ENCODE assay signal across 30 cellular contexts in genomic region chr12:110966081-110966760, GRCh38. TPM values are rescaled to one million over a fixed set of nuclear protein-coding genes. Genes with fewer than 3 reads are reported as not detected.
A peak's percentile ranks its signal among the peaks of the same experiment; 100 is the strongest.
DNase-seq lines count a peak whose midpoint lies in the region; ATAC-seq, FAIRE-seq and TF ChIP-seq lines count a peak whose summit lies in the region.
"Had no signal": no experiment of that assay in that cellular context is flagged by ENCODE, and none has a peak within 500 bp of the region (broad histone marks: within the 10 kb centered on the region; RNA-seq: fewer than 3 reads in every experiment).

No MANE protein-coding gene starts in this region.

- H3K4me1 ChIP-seq in HepG2 (ENCODE audit: insufficient read depth, low read length): no peaks in the 10 kb centered on the region
- H3K4me1 ChIP-seq: tibial nerve had no signal

- in situ Hi-C loops in HepG2 (cut with HindIII; ENCODE audit: extremely low pct_ligation_motif_present, low pct_unique_long_range_greater_than_20kb): no loop called here

- WGBS in HepG2 (ENCODE audit: low lambda C conversion rate): 59% methylated on average over 22 of the region's 23 CpGs

- TF ChIP-seq CTCF in brain (conservative IDR thresholded peaks at IDR 0.05) (no peak), HepG2 (CRISPR knock-in tag; IDR thresholded peaks at IDR 0.05) (no peak), GM10266 (IDR thresholded peaks at IDR 0.05; ENCODE audit: control insufficient read depth, insufficient read depth, low read depth, missing control alignments) (no peak)

- no peaks in the 10 kb centered on the region for H3K36me3 ChIP-seq in HepG2 (replicated peaks in 1 of 2; ENCODE audit: control insufficient read depth in 1 of 2, insufficient read depth in 2 of 2, low read length in 2 of 2)
- H3K36me3 ChIP-seq: brain microvascular endothelial cell, left ventricle myocardium inferior, MG63, tibial nerve had no signal

- no peaks in the 10 kb centered on the region for H3K79me2 ChIP-seq in HepG2 (ENCODE audit: insufficient read depth, low read length)

- no peak for TF ChIP-seq EP300 in HepG2 (IDR thresholded peaks at IDR 0.05; ENCODE audit: low read depth in 2 of 2, low read length in 2 of 2)
- no peak for TF ChIP-seq EP300 in HepG2 (CRISPR knock-in tag; IDR thresholded peaks at IDR 0.05; ENCODE audit: borderline replicate concordance)

- H3K4me2 ChIP-seq in HepG2 (ENCODE audit: low read depth, low read length): no peak overlapping the region

- no peaks in the 10 kb centered on the region for H3K36me3 Mint-ChIP-seq in brain

- ATAC-seq in HepG2: no peak
- ATAC-seq: Panc1 had no signal

- no peak for TF ChIP-seq RAD21 in HepG2 (CRISPR knock-in tag; IDR thresholded peaks at IDR 0.05)

- DNase-seq in LHCN-M2 (ENCODE audit: low read depth): peak; percentile 2
- DNase-seq in islet precursor cell: peak; percentile 47
- no peak for DNase-seq in HepG2 (ENCODE audit: low spot score)
- DNase-seq in GM12891 (ENCODE audit: insufficient read length, low spot score): no peak
- no peak for DNase-seq in GM10266 (ENCODE audit: extremely low spot score)
- DNase-seq in iPS-NIHi7 (ENCODE audit: extremely low spot score): no peak
- DNase-seq: activated CD4-positive, alpha-beta memory T cell treated with anti-CD3 and anti-CD28 coated beads, Interleukin-2, amount 10 ng/mL, durations not matched to agents 7 days and 5 days; activated naive CD4-positive, alpha-beta T cell treated with anti-CD3 and anti-CD28 coated beads for 36 hours; amniotic stem cell; brain microvascular endothelial cell; DMS79 treated with DMSO at 0.1 percent for 48 hours; GF-D8; GOT3; HFFc6; KG1; left ventricle myocardium inferior; MG63; NCI-H1105 treated with DMSO at 0.1 percent for 48 hours; NCI-H2029; Right ventricle myocardium superior; stimulated activated CD4-positive, alpha-beta T cell treated with anti-CD3 and anti-CD28 coated beads, Interleukin-4, amount 100 ng/mL, for 4 hours had no signal

- H3K4me3 Mint-ChIP-seq in brain: peak overlapping the region in 2 of 5 experiments; percentile 14 to 72
- H3K4me3 Mint-ChIP-seq: activated CD4-positive, alpha-beta memory T cell treated with anti-CD3 and anti-CD28 coated beads, Interleukin-2, amount 10 ng/mL, durations not matched to agents 7 days and 5 days; activated naive CD4-positive, alpha-beta T cell treated with anti-CD3 and anti-CD28 coated beads for 36 hours; HFFc6 had no signal

- H3K4me1 Mint-ChIP-seq in brain: peaks cover 19% of the 10 kb centered on the region
- H3K4me1 Mint-ChIP-seq: activated CD4-positive, alpha-beta memory T cell treated with anti-CD3 and anti-CD28 coated beads, Interleukin-2, amount 10 ng/mL, durations not matched to agents 7 days and 5 days had no signal

- peaks cover 3 to 28% of the 10 kb centered on the region in 2 experiments; a peak in 4 of 5 replicates for H3K27me3 ChIP-seq in HepG2 (ENCODE audit: control insufficient read depth in 1 of 2, insufficient read depth in 2 of 2, low read length in 2 of 2)
- H3K27me3 ChIP-seq: brain microvascular endothelial cell, tibial nerve had no signal

- H3K9me3 ChIP-seq in HepG2 (ENCODE audit: low read length): no peaks in the 10 kb centered on the region
- H3K9me3 ChIP-seq: MG63 had no signal

- TF ChIP-seq POLR2A in HepG2 (IDR thresholded peaks at IDR 0.05; ENCODE audit: insufficient read depth in 1 of 2, low read depth in 2 of 2, low read length in 2 of 2) (no peak), GM12891 (IDR thresholded peaks at IDR 0.05; ENCODE audit: low read depth, low read length) (no peak)

- no peak for FAIRE-seq in HepG2 (lab: Jason Lieb, UNC)
- no peak for FAIRE-seq in GM12891 (lab: Jason Lieb, UNC)
- FAIRE-seq: endothelial cell of umbilical vein, islet of Langerhans had no signal

- peak overlapping the region; percentile 62 to 95 (median 91) for H3K27ac Mint-ChIP-seq in brain
- H3K27ac Mint-ChIP-seq: activated CD4-positive, alpha-beta memory T cell treated with anti-CD3 and anti-CD28 coated beads, Interleukin-2, amount 10 ng/mL, durations not matched to agents 7 days and 5 days; activated naive CD4-positive, alpha-beta T cell treated with anti-CD3 and anti-CD28 coated beads for 36 hours; HFFc6 had no signal

- H3K4me3 ChIP-seq in HepG2 (replicated peaks in 1 of 3; ENCODE audit: insufficient read depth in 1 of 3, low read depth in 2 of 3, low read length in 3 of 3): no peak overlapping the region
- H3K4me3 ChIP-seq: left ventricle myocardium inferior, MG63, tibial nerve had no signal

- no peaks in the 10 kb centered on the region for H4K20me1 ChIP-seq in HepG2 (ENCODE audit: insufficient read depth, low read length)

- no peak overlapping the region for H3K9ac ChIP-seq in HepG2 (ENCODE audit: insufficient read depth, low read depth, low read length)

- BruUV-seq in HepG2 (replicated peaks; lab: Mats Ljungman, UMichigan): no TSS peak

- peaks cover 8% of the 10 kb centered on the region for H3K27me3 Mint-ChIP-seq in brain

- no peak overlapping the region for H3K27ac ChIP-seq in HepG2 (ENCODE audit: extremely low read length, insufficient read depth, low read length)
- H3K27ac ChIP-seq: brain microvascular endothelial cell, HL-60, left ventricle myocardium inferior, tibial nerve had no signal

- peaks cover 2 to 11% (median 3%) of the 10 kb centered on the region in 5 experiments for H3K9me3 Mint-ChIP-seq in brain
- H3K9me3 Mint-ChIP-seq: activated CD4-positive, alpha-beta memory T cell treated with anti-CD3 and anti-CD28 coated beads, Interleukin-2, amount 10 ng/mL, durations not matched to agents 7 days and 5 days; activated naive CD4-positive, alpha-beta T cell treated with anti-CD3 and anti-CD28 coated beads for 36 hours had no signal

- CTCF ChIA-PET in HepG2 (lab: Yijun Ruan, JAX; ENCODE audit: low intra/inter-chr PET ratio, low total read pairs): no interaction called here

- POLR2A ChIA-PET in HepG2 (lab: Yijun Ruan, JAX): no interaction called here

- no peak overlapping the region for H2AFZ ChIP-seq in HepG2 (ENCODE audit: low read length)

- intact Hi-C loops in HepG2 (cut with micrococcal nuclease; ENCODE audit: unreplicated experiment): no loop called here

TF ChIP-seq in HepG2, 621 proteins besides CTCF, POLR2A, EP300 and RAD21 (continues in another document):
- TF ChIP-seq EZH2 (conservative IDR thresholded peaks at IDR 0.05; ENCODE audit: low read depth, low read length) (no peak), POLR2G (IDR thresholded peaks at IDR 0.05; ENCODE audit: low read depth, low read length) (no peak), GATAD2A (CRISPR knock-in tag; IDR thresholded peaks at IDR 0.05) (no peak), ESRRA (CRISPR knock-in tag; IDR thresholded peaks at IDR 0.05; ENCODE audit: low read depth) (no peak), ZFP36 (IDR thresholded peaks at IDR 0.05; ENCODE audit: borderline replicate concordance, low read depth, low read length, partially characterized antibody) (no peak), RORA (CRISPR knock-in tag; IDR thresholded peaks at IDR 0.05) (no peak), FOXC1 (CRISPR knock-in tag; IDR thresholded peaks at IDR 0.05; ENCODE audit: borderline replicate concordance) (no peak)

TF ChIP-seq in GM12891, 5 proteins besides CTCF, POLR2A, EP300 and RAD21:
- TF ChIP-seq POU2F2 (IDR thresholded peaks at IDR 0.05; ENCODE audit: low read depth, low read length): no peak
- TF ChIP-seq SPI1 (IDR thresholded peaks at IDR 0.05; ENCODE audit: low read depth, low read length): no peak
- no peak for TF ChIP-seq TAF1 (IDR thresholded peaks at IDR 0.05; ENCODE audit: low read depth, low read length)
- no peak for TF ChIP-seq PAX5 (IDR thresholded peaks at IDR 0.05; ENCODE audit: insufficient read depth, low read length, severe bottlenecking)
- TF ChIP-seq POLR2AphosphoS5 (IDR thresholded peaks at IDR 0.05; ENCODE audit: low read depth, low read length): no peak

RNA-seq across cellular contexts. Expression of gene MYL2, which starts 45.8 kb away (rescaled TPM):
- total RNA-seq in LHCN-M2 (2014; rRNA removed) (not detected in 2 replicates), HepG2 (2016; rRNA removed; fragmentation: Illumina TruSeq; extraction: Trizol) (not detected in 2 replicates)
- polyA plus RNA-seq in LHCN-M2 (2012): 0.30 TPM
- polyA plus RNA-seq in brain (ENCODE audit: insufficient read depth, low read depth, low replicate concordance) (not detected), HepG2 (2011; rRNA removed) (not detected in 2 replicates)
- not detected in 2 replicates for total RNA-seq in HepG2 (2016; cell fraction: cytosol; rRNA removed; fragmentation: Illumina TruSeq; extraction: Trizol; ENCODE audit: low read depth)
- total RNA-seq in HepG2 (2016; cell fraction: insoluble cytoplasmic fraction; rRNA removed; fragmentation: Illumina TruSeq; extraction: Trizol): not detected in 2 replicates
- not detected in 2 replicates for total RNA-seq in HepG2 (2016; cell fraction: membrane; rRNA removed; fragmentation: Illumina TruSeq; extraction: Trizol)
- not detected in 2 replicates for total RNA-seq in HepG2 (2016; cell fraction: nucleus; rRNA removed; fragmentation: Illumina TruSeq; extraction: Trizol)
- not detected in 2 replicates for polyA plus RNA-seq in HepG2 (2011; cell fraction: cytosol; rRNA removed)
- polyA plus RNA-seq in HepG2 (2011; cell fraction: nucleus; rRNA removed): not detected in 2 replicates
- polyA plus RNA-seq in HepG2 (2012): not detected in 2 replicates
- not detected in 2 replicates for polyA plus RNA-seq in HepG2 (2016; cell fraction: cytosol; fragmentation: Illumina TruSeq; extraction: Trizol; ENCODE audit: low read depth)
- polyA plus RNA-seq in HepG2 (2016; cell fraction: insoluble cytoplasmic fraction; fragmentation: Illumina TruSeq; extraction: Trizol; ENCODE audit: low read depth): not detected in 2 replicates
- polyA plus RNA-seq in HepG2 (2016; cell fraction: membrane; fragmentation: Illumina TruSeq; extraction: Trizol; ENCODE audit: low read depth): not detected in 2 replicates
- polyA plus RNA-seq in HepG2 (2016; cell fraction: nucleus; fragmentation: Illumina TruSeq; extraction: Trizol; ENCODE audit: insufficient read depth, low read depth): not detected in 2 replicates
- polyA minus RNA-seq in HepG2 (2011; rRNA and poly(A)+ RNA removed; ENCODE audit: low replicate concordance): not detected in 2 replicates
- polyA minus RNA-seq in HepG2 (2011; cell fraction: cytosol; rRNA and poly(A)+ RNA removed): not detected in 2 replicates
- polyA minus RNA-seq in HepG2 (2011; cell fraction: nucleus; rRNA and poly(A)+ RNA removed): not detected in 2 replicates
- polyA plus RNA-seq in GM12891 (2012; ENCODE audit: low read depth, missing spikeins): 2.6 TPM
- total RNA-seq: activated CD4-positive, alpha-beta memory T cell treated with anti-CD3 and anti-CD28 coated beads, Interleukin-2, amount 10 ng/mL, durations not matched to agents 7 days and 5 days; activated naive CD4-positive, alpha-beta T cell treated with anti-CD3 and anti-CD28 coated beads for 36 hours; HFFc6; mesenteric fat pad; pulmonary artery endothelial cell; T-helper 2 cell treated with Interferon-gamma antibody and Interleukin-4, amounts not matched to agents 100 ng/mL and 5 ng/mL, for 36 hours; tibial nerve had no signal
- polyA plus RNA-seq: endothelial cell of umbilical vein had no signal

Comparison
In these comparisons a context has a peak if more than half of its experiments do, and no peak if none do; other contexts are left out.
1. DNase-seq: peak in LHCN-M2 (single experiment) and islet precursor cell (single experiment); none in HepG2 (single experiment), GM12891 (single experiment), GM10266 (single experiment) and iPS-NIHi7 (single experiment).